8 cellular contexts compared by ENCODE assay signal in genomic region chr1:67211589-67212563, GRCh38. TPM values are rescaled to one million over a fixed set of nuclear protein-coding genes. Genes with fewer than 3 reads are reported as not detected.
DNase-seq lines count a peak whose midpoint lies in the region; ATAC-seq, FAIRE-seq and TF ChIP-seq lines count a peak whose summit lies in the region.

No MANE protein-coding gene starts in this region.

- in situ Hi-C loops in K562 (cut with MboI): no loop called here

- peak; percentile 40 to 63 (median 61); a peak in 5 of 6 replicates for TF ChIP-seq CTCF in K562 (IDR thresholded peaks at IDR 0.05 in 2 of 3, conservative IDR thresholded peaks at IDR 0.05 in 1 of 3; ENCODE audit: insufficient read depth in 2 of 3, low read depth in 1 of 3, low read length in 3 of 3)

- H4K20me1 ChIP-seq in K562 (replicated peaks; ENCODE audit: control insufficient read depth, insufficient read depth, low read length): peaks cover 16% of the 10 kb centered on the region

- peak; percentile 72 for FAIRE-seq in K562 (lab: Jason Lieb, UNC)

- H3K4me1 ChIP-seq in K562 (replicated peaks in 1 of 2; ENCODE audit: control insufficient read depth in 2 of 2, insufficient read depth in 2 of 2, low read length in 2 of 2): peaks cover 4 to 13% of the 10 kb centered on the region in 2 experiments; a peak in 1 of 5 replicates

- intact Hi-C loops in K562 (cut with micrococcal nuclease): loop anchor here (1.0 to 5.0 kb wide), 5 partner anchors 19 to 445 kb away; no protein-coding TSS in a partner anchor

- no peak for TF ChIP-seq EP300 in K562 (IDR thresholded peaks at IDR 0.05; ENCODE audit: low read length)

- no peaks in the 10 kb centered on the region for H3K9me1 ChIP-seq in K562 (ENCODE audit: control insufficient read depth, insufficient read depth, low read length)

- peak; percentile 35 for ATAC-seq in HG03354 (IDR thresholded peaks at IDR 0.05; ENCODE audit: poor library complexity, severe bottlenecking, unreplicated experiment)
- peak; percentile 61 for ATAC-seq in K562

- 41% methylated on average over 4 of the region's 4 CpGs for WGBS in K562 (ENCODE audit: insufficient coverage, low coverage, missing lambda C conversion rate)

- H3K79me2 ChIP-seq in K562 (ENCODE audit: control insufficient read depth, insufficient read depth, low read length): peaks cover 98% of the 10 kb centered on the region

- peak; percentile 50 to 69 for TF ChIP-seq RAD21 in K562 (CRISPR knock-in tag; conservative IDR thresholded peaks at IDR 0.05 in 1 of 2, IDR thresholded peaks at IDR 0.05 in 1 of 2)

- peak overlapping the region; percentile 12; the same call in 1 of the 2 replicates for H3K4me2 ChIP-seq in K562 (ENCODE audit: insufficient read depth, low read length)

- no peak overlapping the region for H3K4me3 ChIP-seq in K562

- no peak for TF ChIP-seq POLR2A in K562 (conservative IDR thresholded peaks at IDR 0.05)

- H2AFZ ChIP-seq in K562 (ENCODE audit: low read depth, low read length): no peak overlapping the region

- peaks cover 49% of the 10 kb centered on the region for H3K36me3 ChIP-seq in K562 (ENCODE audit: control insufficient read depth, insufficient read depth, low read length)

- H3K9me3 ChIP-seq in K562 (replicated peaks; ENCODE audit: control insufficient read depth, insufficient read depth, low read depth, low read length): no peaks in the 10 kb centered on the region

- H3K27ac ChIP-seq in K562 (ENCODE audit: extremely low read depth, low read depth, low read length): no peak overlapping the region

- no peak overlapping the region for H3K9ac ChIP-seq in K562 (ENCODE audit: insufficient read depth in 1 of 2, low read depth in 2 of 2, low read length in 2 of 2)

- CTCF ChIA-PET in K562 (lab: Yijun Ruan, JAX; ENCODE audit: low intra/inter-chr PET ratio): interaction anchor here (0.7 to 2.6 kb wide), 3 partner anchors 55 to 447 kb away, joined by 3 to 9 read pairs (median 5); no protein-coding TSS in a partner anchor

- DNase-seq in NCI-H1417 (lab: John Stamatoyannopoulos, UW) (peak; percentile 14 to 78 (median 54)), NCI-H1417 treated with DMSO at 0.1 percent for 48 hours (lab: John Stamatoyannopoulos, UW) (no peak), SKM-1 treated with dmso at 0.1 percent for 144 hours (lab: John Stamatoyannopoulos, UW; ENCODE audit: unreplicated experiment) (peak; percentile 21), K562 (ENCODE audit: extremely low read depth in 1 of 4, low spot score in 3 of 4) (peak in 1 of 4 experiments; percentile 65), lung microvascular endothelial cell (ENCODE audit: low read depth in 2 of 2) (peak; percentile 45 to 61), OCI-M2 (lab: John Stamatoyannopoulos, UW; ENCODE audit: unreplicated experiment) (no peak), GDM1 (lab: John Stamatoyannopoulos, UW) (no peak)

- POLR2A ChIA-PET in K562 (lab: Yijun Ruan, JAX): interaction anchor here (0.6 to 1.1 kb wide), 2 partner anchors 63 to 82 kb away, joined by 3 to 4 read pairs; no protein-coding TSS in a partner anchor

- H3K27me3 ChIP-seq in K562 (ENCODE audit: control insufficient read depth in 2 of 2, insufficient read depth in 2 of 2, low read length in 2 of 2): no peaks in the 10 kb centered on the region

- BruUV-seq in K562 (replicated peaks; lab: Mats Ljungman, UMichigan): no TSS peak

TF ChIP-seq in K562, 482 proteins besides CTCF, POLR2A, EP300 and RAD21:
- TF ChIP-seq SMC3 (conservative IDR thresholded peaks at IDR 0.05; ENCODE audit: insufficient read depth, low read depth, low read length) (peak; percentile 37; the same call in 1 of the 2 replicates), TBP (optimal IDR thresholded peaks at IDR 0.05; ENCODE audit: low read depth, low read length) (no peak)

RNA-seq across cellular contexts. Expression of gene IL23R, which starts 45.6 kb away (rescaled TPM):
- total RNA-seq in K562 (2011; cell fraction: chromatin; rRNA removed; ENCODE audit: low replicate concordance): 7.6 and 32.5 TPM in 2 replicates
- total RNA-seq in K562 (2011; cell fraction: nucleolus; rRNA removed): 3.3 and 8.6 TPM in 2 replicates
- total RNA-seq in K562 (2011; cell fraction: nucleoplasm; rRNA removed): 12.7 and 14.7 TPM in 2 replicates
- total RNA-seq in K562 (2014; rRNA removed) (22.8 and 23.0 TPM in 2 replicates), K562 (2014; rRNA removed; fragmentation: Illumina TruSeq; extraction: Trizol) (50.3 and 64.1 TPM in 2 replicates), K562 (2015; rRNA removed; fragmentation: Illumina TruSeq; extraction: Trizol) (51.0 and 52.7 TPM in 2 replicates), K562 (2021) (23.8 and 24.7 TPM in 2 replicates), lung microvascular endothelial cell (not detected in 2 replicates)
- polyA plus RNA-seq in K562 (2011; rRNA removed) (4.4 and 25.7 TPM in 2 replicates), K562 (2014; fragmentation: Illumina TruSeq; extraction: Trizol) (34.8 and 38.9 TPM in 2 replicates), K562 (2014; fragmentation: Nextera tagmentation; extraction: Ambion mirVana) (1 to 10 TPM; 5.5 to 7.0 TPM), K562 (2014; rRNA removed) (17.2 and 22.0 TPM in 2 replicates)
- polyA plus RNA-seq in K562 (2011; cell fraction: cytosol; rRNA removed): 0.69 and 13.2 TPM in 2 replicates
- 0.92 and 9.7 TPM in 2 replicates for polyA plus RNA-seq in K562 (2011; cell fraction: nucleus; rRNA removed)
- polyA plus RNA-seq in K562 (2012): 13.3 and 38.2 TPM in 2 replicates
- 5.8 and 59.8 TPM in 2 replicates for polyA minus RNA-seq in K562 (2011; rRNA and poly(A)+ RNA removed)
- polyA minus RNA-seq in K562 (2011; cell fraction: cytosol; rRNA and poly(A)+ RNA removed): 2.8 and 10.3 TPM in 2 replicates
- 1.2 and 25.8 TPM in 2 replicates for polyA minus RNA-seq in K562 (2011; cell fraction: nucleus; rRNA and poly(A)+ RNA removed)

Comparison
In these comparisons a context has a peak if more than half of its experiments do, and no peak if none do; other contexts are left out.
1. DNase-seq: peak in NCI-H1417 (3 of 3), SKM-1 treated with dmso at 0.1 percent for 144 hours (single experiment) and lung microvascular endothelial cell (2 of 2); none in NCI-H1417 treated with DMSO at 0.1 percent for 48 hours (single experiment), OCI-M2 (single experiment) and GDM1 (single experiment).